21 cellular contexts compared by ENCODE assay signal in the genomic region with DNA sequence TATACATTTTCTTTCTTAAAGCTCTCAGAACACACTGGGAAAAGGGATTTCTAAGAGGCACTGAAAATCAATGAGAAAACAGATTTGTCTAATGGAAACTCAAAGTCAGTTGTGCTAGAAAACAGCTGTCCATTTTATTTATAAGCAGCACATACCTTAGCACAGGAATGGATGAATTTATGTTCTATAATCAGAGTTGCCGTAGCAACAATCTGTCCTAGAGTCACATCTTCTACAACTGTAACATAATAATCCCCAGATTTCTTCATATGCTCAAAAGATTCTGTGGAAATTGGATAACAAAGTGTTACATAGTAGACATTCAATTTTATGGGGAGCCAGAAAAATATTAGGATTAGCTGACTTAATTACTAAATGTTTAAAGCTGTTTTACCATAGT.
"Had no signal": no experiment of that assay in that cellular context is flagged by ENCODE, and none has a peak within 500 bp of the region (broad histone marks: within the 10 kb centered on the region; RNA-seq: fewer than 3 reads in every experiment).

No MANE protein-coding gene starts in this region.

- H3K27ac Mint-ChIP-seq: activated CD4-positive, alpha-beta memory T cell treated with anti-CD3 and anti-CD28 coated beads, Interleukin-2, amount 10 ng/mL, durations not matched to agents 7 days and 5 days; activated CD8-positive, alpha-beta memory T cell treated with anti-CD3 and anti-CD28 coated beads, Interleukin-2, amount 10 ng/mL, durations not matched to agents 7 days and 5 days; activated naive CD8-positive, alpha-beta T cell treated with anti-CD3 and anti-CD28 coated beads, Interleukin-2, amount 50 U/mL, for 24 hours; activated T-helper 17 cell treated with anti-CD3 and anti-CD28 coated beads, Interleukin-2, amount 50 U/mL, for 72 hours; immature natural killer cell; natural killer cell; stimulated activated naive B cell treated with anti-CD40 and anti-IgM and Interleukin-4, amounts not matched to agents 10 μg/mL and 1 μg/mL and 100 μg/mL, for 72 hours had no signal

- DNase-seq: activated CD4-positive, alpha-beta memory T cell treated with anti-CD3 and anti-CD28 coated beads, Interleukin-2, amount 10 ng/mL, durations not matched to agents 7 days and 5 days; activated CD4-positive, alpha-beta T cell treated with anti-CD3 and anti-CD28 coated beads for 48 hours; activated CD4-positive, CD25-positive, alpha-beta regulatory T cell; activated CD8-positive, alpha-beta memory T cell treated with anti-CD3 and anti-CD28 coated beads, Interleukin-2, amount 10 ng/mL, durations not matched to agents 7 days and 5 days; activated naive CD4-positive, alpha-beta T cell; activated naive CD8-positive, alpha-beta T cell treated with anti-CD3 and anti-CD28 coated beads, Interleukin-2, amount 50 U/mL, for 24 hours; activated T-cell treated with anti-CD3 and anti-CD28 coated beads, Interleukin-2, amount 50 U/mL, for 1 hour; aorta; brain microvascular endothelial cell; central memory CD4-positive, alpha-beta T cell; cortex of kidney; immature natural killer cell; left ventricle myocardium superior; mesendoderm; natural killer cell; posterior cingulate gyrus; sigmoid colon; spleen; stimulated activated naive B cell treated with anti-CD40 and anti-IgM and Interleukin-4, amounts not matched to agents 10 μg/mL and 1 μg/mL and 100 μg/mL, for 72 hours; T-helper 9 cell had no signal

- H3K36me3 Mint-ChIP-seq: natural killer cell had no signal

- H3K4me1 Mint-ChIP-seq: activated CD4-positive, alpha-beta memory T cell treated with anti-CD3 and anti-CD28 coated beads, Interleukin-2, amount 10 ng/mL, durations not matched to agents 7 days and 5 days; activated naive CD8-positive, alpha-beta T cell treated with anti-CD3 and anti-CD28 coated beads, Interleukin-2, amount 50 U/mL, for 24 hours; activated T-helper 17 cell treated with anti-CD3 and anti-CD28 coated beads, Interleukin-2, amount 50 U/mL, for 72 hours; immature natural killer cell; natural killer cell; stimulated activated naive B cell treated with anti-CD40 and anti-IgM and Interleukin-4, amounts not matched to agents 10 μg/mL and 1 μg/mL and 100 μg/mL, for 72 hours had no signal

- H3K9me3 Mint-ChIP-seq: activated CD4-positive, alpha-beta memory T cell treated with anti-CD3 and anti-CD28 coated beads, Interleukin-2, amount 10 ng/mL, durations not matched to agents 7 days and 5 days; activated naive CD8-positive, alpha-beta T cell treated with anti-CD3 and anti-CD28 coated beads, Interleukin-2, amount 50 U/mL, for 24 hours; activated T-helper 17 cell treated with anti-CD3 and anti-CD28 coated beads, Interleukin-2, amount 50 U/mL, for 72 hours; immature natural killer cell; natural killer cell; stimulated activated naive B cell treated with anti-CD40 and anti-IgM and Interleukin-4, amounts not matched to agents 10 μg/mL and 1 μg/mL and 100 μg/mL, for 72 hours had no signal

- H3K27me3 Mint-ChIP-seq: activated CD4-positive, alpha-beta memory T cell treated with anti-CD3 and anti-CD28 coated beads, Interleukin-2, amount 10 ng/mL, durations not matched to agents 7 days and 5 days; activated CD8-positive, alpha-beta memory T cell treated with anti-CD3 and anti-CD28 coated beads, Interleukin-2, amount 10 ng/mL, durations not matched to agents 7 days and 5 days; activated naive CD8-positive, alpha-beta T cell treated with anti-CD3 and anti-CD28 coated beads, Interleukin-2, amount 50 U/mL, for 24 hours; activated T-helper 17 cell treated with anti-CD3 and anti-CD28 coated beads, Interleukin-2, amount 50 U/mL, for 72 hours; stimulated activated naive B cell treated with anti-CD40 and anti-IgM and Interleukin-4, amounts not matched to agents 10 μg/mL and 1 μg/mL and 100 μg/mL, for 72 hours had no signal

- H3K4me3 Mint-ChIP-seq: activated CD4-positive, alpha-beta memory T cell treated with anti-CD3 and anti-CD28 coated beads, Interleukin-2, amount 10 ng/mL, durations not matched to agents 7 days and 5 days; activated CD8-positive, alpha-beta memory T cell treated with anti-CD3 and anti-CD28 coated beads, Interleukin-2, amount 10 ng/mL, durations not matched to agents 7 days and 5 days; activated naive CD8-positive, alpha-beta T cell treated with anti-CD3 and anti-CD28 coated beads, Interleukin-2, amount 50 U/mL, for 24 hours; activated T-helper 17 cell treated with anti-CD3 and anti-CD28 coated beads, Interleukin-2, amount 50 U/mL, for 72 hours; immature natural killer cell; natural killer cell; stimulated activated naive B cell treated with anti-CD40 and anti-IgM and Interleukin-4, amounts not matched to agents 10 μg/mL and 1 μg/mL and 100 μg/mL, for 72 hours had no signal

- ATAC-seq: activated CD8-positive, alpha-beta memory T cell treated with anti-CD3 and anti-CD28 coated beads, Interleukin-2, amount 10 ng/mL, durations not matched to agents 7 days and 5 days; activated naive CD8-positive, alpha-beta T cell treated with anti-CD3 and anti-CD28 coated beads, Interleukin-2, amount 50 U/mL, for 24 hours; activated T-helper 17 cell treated with anti-CD3 and anti-CD28 coated beads, Interleukin-2, amount 50 U/mL, for 72 hours; left ventricle myocardium superior; natural killer cell; stimulated activated naive B cell treated with anti-CD40 and anti-IgM and Interleukin-4, amounts not matched to agents 10 μg/mL and 1 μg/mL and 100 μg/mL, for 72 hours had no signal
